16 cellular contexts compared by ENCODE assay signal in genomic region chr20:38729767-38730166, GRCh38. TPM values are rescaled to one million over a fixed set of nuclear protein-coding genes. Genes with fewer than 3 reads are reported as not detected.
DNase-seq lines count a peak whose midpoint lies in the region; ATAC-seq, FAIRE-seq and TF ChIP-seq lines count a peak whose summit lies in the region.
"Had no signal": no experiment of that assay in that cellular context is flagged by ENCODE, and none has a peak within 500 bp of the region (broad histone marks: within the 10 kb centered on the region; RNA-seq: fewer than 3 reads in every experiment).

No MANE protein-coding gene starts in this region.

- H3K27me3 ChIP-seq in Loucy (ENCODE audit: insufficient read depth, low read length, poor library complexity, severe bottlenecking) (peaks cover 10% of the 10 kb centered on the region), prostate gland (replicated peaks; ENCODE audit: insufficient read depth) (peaks cover 69% of the 10 kb centered on the region)

- H3K9me3 ChIP-seq in Loucy (ENCODE audit: insufficient read depth, low read depth, low read length) (no peaks in the 10 kb centered on the region), prostate gland (no peaks in the 10 kb centered on the region), kidney (ENCODE audit: control insufficient read depth in 1 of 2, low read length in 2 of 2) (no peaks in the 10 kb centered on the region)

- H3K4me3 ChIP-seq in Loucy (ENCODE audit: low read length, poor library complexity, severe bottlenecking) (no peak overlapping the region), prostate gland (no peak overlapping the region), kidney (ENCODE audit: low read length in 2 of 2) (no peak overlapping the region)

- no peak for ATAC-seq in effector memory CD8-positive, alpha-beta T cell (replicated peaks)

- peaks cover 26% of the 10 kb centered on the region for H3K36me3 Mint-ChIP-seq in activated naive CD4-positive, alpha-beta T cell treated with anti-CD3 and anti-CD28 coated beads, Interleukin-2, amount 10 ng/mL, durations not matched to agents 7 days and 5 days
- peaks cover 40% of the 10 kb centered on the region for H3K36me3 Mint-ChIP-seq in effector memory CD8-positive, alpha-beta T cell (ENCODE audit: insufficient read depth)
- H3K36me3 Mint-ChIP-seq in stimulated activated naive CD8-positive, alpha-beta T cell treated with anti-CD3 and anti-CD28 coated beads, Interleukin-15, Interleukin-2, amounts not matched to agents 100 ng/mL and 50 ng/mL, for 24 hours (ENCODE audit: low read depth): peaks cover 9% of the 10 kb centered on the region

- H3K27ac ChIP-seq in prostate gland (no peak overlapping the region), kidney (ENCODE audit: low read depth in 2 of 2, low read length in 2 of 2) (no peak overlapping the region)

- 0 out of 2 replicates have a peak overlapping the region, but pooled peaks have one; percentile 11 for H2AFZ ChIP-seq in Loucy (ENCODE audit: low read length)

- peak overlapping the region; percentile 64 for H3K27ac Mint-ChIP-seq in activated naive CD4-positive, alpha-beta T cell treated with anti-CD3 and anti-CD28 coated beads, Interleukin-2, amount 10 ng/mL, durations not matched to agents 7 days and 5 days
- H3K27ac Mint-ChIP-seq in effector memory CD8-positive, alpha-beta T cell: no peak overlapping the region
- H3K27ac Mint-ChIP-seq in stimulated activated naive CD8-positive, alpha-beta T cell treated with anti-CD3 and anti-CD28 coated beads, Interleukin-15, Interleukin-2, amounts not matched to agents 100 ng/mL and 50 ng/mL, for 24 hours: peak overlapping the region; percentile 37

- WGBS in prostate gland: 25% methylated on average over 6 of the region's 7 CpGs

- CTCF ChIA-PET in activated naive CD4-positive, alpha-beta T cell treated with anti-CD3 and anti-CD28 coated beads, Interleukin-2, amount 10 ng/mL, durations not matched to agents 7 days and 5 days (lab: Charles Lee): interaction anchor here (1.3 kb wide), 1 partner anchor 76 kb away, joined by 3 read pairs; the partner anchor contains the start of gene PPP1R16B

- H3K4me1 ChIP-seq in Loucy (ENCODE audit: insufficient read depth, low read length, poor library complexity, severe bottlenecking) (peaks cover 11% of the 10 kb centered on the region), prostate gland (replicated peaks) (no peaks in the 10 kb centered on the region), kidney (ENCODE audit: control insufficient read depth in 1 of 2, insufficient read depth in 1 of 2, low read depth in 1 of 2, low read length in 2 of 2) (peaks cover 7 to 16% of the 10 kb centered on the region in 2 donors)

- intact Hi-C loops in prostate gland (cut with DNase I) (no loop called here), kidney (cut with DNase I) (no loop called here)

- no peaks in the 10 kb centered on the region for H3K36me3 ChIP-seq in Loucy (ENCODE audit: insufficient read depth, low read length)
- H3K36me3 ChIP-seq in prostate gland: no peaks in the 10 kb centered on the region
- no peaks in the 10 kb centered on the region for H3K36me3 ChIP-seq in kidney (ENCODE audit: control insufficient read depth in 1 of 2, insufficient read depth in 2 of 2, low read length in 2 of 2)

- no peak overlapping the region for H3K9ac ChIP-seq in Loucy (ENCODE audit: low read depth, low read length, poor library complexity, severe bottlenecking)
- H3K9ac ChIP-seq in kidney (ENCODE audit: low read length in 2 of 2): no peak overlapping the region

- H3K79me2 ChIP-seq in Loucy (ENCODE audit: insufficient read depth, low read length): no peaks in the 10 kb centered on the region

- H3K27me3 Mint-ChIP-seq in activated naive CD4-positive, alpha-beta T cell treated with anti-CD3 and anti-CD28 coated beads, Interleukin-2, amount 10 ng/mL, durations not matched to agents 7 days and 5 days: peaks cover 100% of the 10 kb centered on the region
- H3K27me3 Mint-ChIP-seq in effector memory CD8-positive, alpha-beta T cell: peaks cover 87 to 100% of the 10 kb centered on the region in 2 donors
- peaks cover 95% of the 10 kb centered on the region for H3K27me3 Mint-ChIP-seq in stimulated activated naive CD8-positive, alpha-beta T cell treated with anti-CD3 and anti-CD28 coated beads, Interleukin-15, Interleukin-2, amounts not matched to agents 100 ng/mL and 50 ng/mL, for 24 hours

- FAIRE-seq in kidney (lab: Jason Lieb, UNC): no peak
- FAIRE-seq: GM18507 had no signal

- H3K4me3 Mint-ChIP-seq in activated naive CD4-positive, alpha-beta T cell treated with anti-CD3 and anti-CD28 coated beads, Interleukin-2, amount 10 ng/mL, durations not matched to agents 7 days and 5 days: peak overlapping the region; percentile 13
- peak overlapping the region; percentile 60 to 78 for H3K4me3 Mint-ChIP-seq in effector memory CD8-positive, alpha-beta T cell
- H3K4me3 Mint-ChIP-seq in stimulated activated naive CD8-positive, alpha-beta T cell treated with anti-CD3 and anti-CD28 coated beads, Interleukin-15, Interleukin-2, amounts not matched to agents 100 ng/mL and 50 ng/mL, for 24 hours: peak overlapping the region; percentile 61

- no peak for TF ChIP-seq CTCF in Loucy (conservative IDR thresholded peaks at IDR 0.05; ENCODE audit: low read length)
- TF ChIP-seq CTCF in prostate gland (IDR thresholded peaks at IDR 0.05): no peak
- no peak for TF ChIP-seq CTCF in kidney (IDR thresholded peaks at IDR 0.05; ENCODE audit: borderline replicate concordance, extremely low read depth, insufficient read depth)

- H3K4me1 Mint-ChIP-seq in activated naive CD4-positive, alpha-beta T cell treated with anti-CD3 and anti-CD28 coated beads, Interleukin-2, amount 10 ng/mL, durations not matched to agents 7 days and 5 days: peaks cover 55% of the 10 kb centered on the region
- H3K4me1 Mint-ChIP-seq in effector memory CD8-positive, alpha-beta T cell (ENCODE audit: low read depth in 2 of 2): peaks cover 57% of the 10 kb centered on the region in 2 donors
- peaks cover 55% of the 10 kb centered on the region for H3K4me1 Mint-ChIP-seq in stimulated activated naive CD8-positive, alpha-beta T cell treated with anti-CD3 and anti-CD28 coated beads, Interleukin-15, Interleukin-2, amounts not matched to agents 100 ng/mL and 50 ng/mL, for 24 hours (ENCODE audit: low read depth)

- no peaks in the 10 kb centered on the region for H4K20me1 ChIP-seq in Loucy (ENCODE audit: insufficient read depth, low read length, poor library complexity, severe bottlenecking)

- no peak for TF ChIP-seq POLR2A in prostate gland (IDR thresholded peaks at IDR 0.05)

- H3F3A ChIP-seq in Loucy (ENCODE audit: low read depth): no peaks in the 10 kb centered on the region

- H3K4me2 ChIP-seq in Loucy (ENCODE audit: low read depth, low read length, poor library complexity, severe bottlenecking): peak overlapping the region; percentile 32

- DNase-seq in activated naive CD4-positive, alpha-beta T cell treated with anti-CD3 and anti-CD28 coated beads, Interleukin-2, amount 10 ng/mL, durations not matched to agents 7 days and 5 days: no peak
- DNase-seq in activated naive CD4-positive, alpha-beta T cell (lab: John Stamatoyannopoulos, UW): no peak
- DNase-seq in effector memory CD8-positive, alpha-beta T cell: peak in 1 of 3 experiments; percentile 9
- no peak for DNase-seq in AG20443 (ENCODE audit: low spot score)
- no peak for DNase-seq in prostate gland (ENCODE audit: low spot score)
- DNase-seq in kidney: no peak
- DNase-seq: activated gamma-delta T cell, cerebellar nuclear complex, GF-D8, GOT3 had no signal

- H3K9me2 ChIP-seq in Loucy (replicated peaks; ENCODE audit: low read depth, low read length): no peaks in the 10 kb centered on the region

- H3K9me3 Mint-ChIP-seq in activated naive CD4-positive, alpha-beta T cell treated with anti-CD3 and anti-CD28 coated beads, Interleukin-2, amount 10 ng/mL, durations not matched to agents 7 days and 5 days: no peaks in the 10 kb centered on the region
- H3K9me3 Mint-ChIP-seq in effector memory CD8-positive, alpha-beta T cell: no peaks in the 10 kb centered on the region
- H3K9me3 Mint-ChIP-seq in stimulated activated naive CD8-positive, alpha-beta T cell treated with anti-CD3 and anti-CD28 coated beads, Interleukin-15, Interleukin-2, amounts not matched to agents 100 ng/mL and 50 ng/mL, for 24 hours: no peaks in the 10 kb centered on the region

RNA-seq across cellular contexts. Expression of gene SLC32A1, which starts 5.5 kb away (rescaled TPM):
- not detected for total RNA-seq in prostate gland
- total RNA-seq in kidney: not detected
- polyA plus RNA-seq in kidney (ENCODE audit: insufficient read depth, low read depth, low replicate concordance): not detected
- total RNA-seq: epithelial cell of proximal tubule, SK-MEL-5 had no signal
- polyA plus RNA-seq: CD14-positive monocyte had no signal

RNA-seq across cellular contexts. Expression of gene ACTR5, which starts 18.5 kb away (rescaled TPM):
- total RNA-seq in prostate gland (10 to 100 TPM in 1 of 2 donors, 1 to 10 TPM in 1; 6.4 to 18.1 TPM), kidney (8.4 TPM)
- 5.8 TPM for polyA plus RNA-seq in kidney (ENCODE audit: insufficient read depth, low read depth, low replicate concordance)

Comparison
In these comparisons a context has a peak if more than half of its experiments do, and no peak if none do; other contexts are left out.
1. H3K27ac Mint-ChIP-seq: peak in activated naive CD4-positive, alpha-beta T cell treated with anti-CD3 and anti-CD28 coated beads, Interleukin-2, amount 10 ng/mL, durations not matched to agents 7 days and 5 days (single experiment) and stimulated activated naive CD8-positive, alpha-beta T cell treated with anti-CD3 and anti-CD28 coated beads, Interleukin-15, Interleukin-2, amounts not matched to agents 100 ng/mL and 50 ng/mL, for 24 hours (single experiment); none in effector memory CD8-positive, alpha-beta T cell (0 of 2).
2. H3K4me3 Mint-ChIP-seq: peak in every context shown above with its lines; median percentile 69 in effector memory CD8-positive, alpha-beta T cell; 61 in stimulated activated naive CD8-positive, alpha-beta T cell treated with anti-CD3 and anti-CD28 coated beads, Interleukin-15, Interleukin-2, amounts not matched to agents 100 ng/mL and 50 ng/mL, for 24 hours; 13 in activated naive CD4-positive, alpha-beta T cell treated with anti-CD3 and anti-CD28 coated beads, Interleukin-2, amount 10 ng/mL, durations not matched to agents 7 days and 5 days.